Comparison of ENCODE assay signal across 12 cellular contexts in genomic region chr14:65206078-65206447, GRCh38.
DNase-seq lines count a peak whose midpoint lies in the region; ATAC-seq and TF ChIP-seq lines count a peak whose summit lies in the region.
"Had no signal": no experiment of that assay in that cellular context is flagged by ENCODE, and none has a peak within 500 bp of the region (broad histone marks: within the 10 kb centered on the region; RNA-seq: fewer than 3 reads in every experiment).

No MANE protein-coding gene starts in this region.

- peak overlapping the region; percentile 41 for H3K4me3 ChIP-seq in Loucy (ENCODE audit: low read length, poor library complexity, severe bottlenecking)
- H3K4me3 ChIP-seq: lower lobe of right lung, stomach had no signal

- CTCF ChIA-PET in activated naive CD4-positive, alpha-beta T cell treated with anti-CD3 and anti-CD28 coated beads for 36 hours (lab: Charles Lee): interaction anchor here (0.6 to 1.5 kb wide), 4 partner anchors 16 to 1406 kb away, joined by 3 to 4 read pairs (median 4); partner anchors contain the start of gene FUT8

- H2AFZ ChIP-seq in Loucy (ENCODE audit: low read length): peak overlapping the region; percentile 77

- intact Hi-C loops in activated naive CD4-positive, alpha-beta T cell treated with anti-CD3 and anti-CD28 coated beads for 36 hours (cut with micrococcal nuclease): loop anchor here (1.0 to 5.0 kb wide), 16 partner anchors 26 to 1929 kb away; partner anchors contain the start of genes FNTB, FUT8 and MAX

- peak overlapping the region; percentile 60 for H3K4me2 ChIP-seq in Loucy (ENCODE audit: low read depth, low read length, poor library complexity, severe bottlenecking)

- peak overlapping the region; percentile 24 for H3K4me3 Mint-ChIP-seq in activated naive CD4-positive, alpha-beta T cell treated with anti-CD3 and anti-CD28 coated beads for 36 hours
- H3K4me3 Mint-ChIP-seq in activated naive CD8-positive, alpha-beta T cell treated with anti-CD3 and anti-CD28 coated beads, Interleukin-2, amount 10 ng/mL, durations not matched to agents 7 days and 5 days: peak overlapping the region; percentile 58
- peak overlapping the region; percentile 66 to 75 for H3K4me3 Mint-ChIP-seq in stimulated activated naive B cell treated with anti-CD40 and anti-IgM and Interleukin-4, amounts not matched to agents 10 μg/mL and 1 μg/mL and 100 μg/mL, for 72 hours

- H3K36me3 ChIP-seq in Loucy (ENCODE audit: insufficient read depth, low read length): no peaks in the 10 kb centered on the region
- H3K36me3 ChIP-seq: lower lobe of right lung, neutrophil, stomach had no signal

- peak overlapping the region; percentile 66 for H3K9ac ChIP-seq in Loucy (ENCODE audit: low read depth, low read length, poor library complexity, severe bottlenecking)

- no peaks in the 10 kb centered on the region for H3K9me2 ChIP-seq in Loucy (replicated peaks; ENCODE audit: low read depth, low read length)

- no peaks in the 10 kb centered on the region for H3K79me2 ChIP-seq in Loucy (ENCODE audit: insufficient read depth, low read length)

- no peaks in the 10 kb centered on the region for H3K9me3 ChIP-seq in Loucy (ENCODE audit: insufficient read depth, low read depth, low read length)
- H3K9me3 ChIP-seq: lower lobe of right lung, neutrophil, stomach had no signal

- H3K27me3 ChIP-seq in Loucy (ENCODE audit: insufficient read depth, low read length, poor library complexity, severe bottlenecking): no peaks in the 10 kb centered on the region
- H3K27me3 ChIP-seq: neutrophil, stomach had no signal

- H4K20me1 ChIP-seq in Loucy (ENCODE audit: insufficient read depth, low read length, poor library complexity, severe bottlenecking): no peaks in the 10 kb centered on the region

- H3K27ac Mint-ChIP-seq in activated naive CD4-positive, alpha-beta T cell treated with anti-CD3 and anti-CD28 coated beads for 36 hours: peak overlapping the region; percentile 81
- H3K27ac Mint-ChIP-seq in activated naive CD8-positive, alpha-beta T cell treated with anti-CD3 and anti-CD28 coated beads, Interleukin-2, amount 10 ng/mL, durations not matched to agents 7 days and 5 days: peak overlapping the region; percentile 87
- H3K27ac Mint-ChIP-seq in stimulated activated naive B cell treated with anti-CD40 and anti-IgM and Interleukin-4, amounts not matched to agents 10 μg/mL and 1 μg/mL and 100 μg/mL, for 72 hours: peak overlapping the region; percentile 66

- DNase-seq in activated naive CD4-positive, alpha-beta T cell treated with anti-CD3 and anti-CD28 coated beads for 36 hours: no peak
- no peak for DNase-seq in activated naive CD4-positive, alpha-beta T cell (lab: John Stamatoyannopoulos, UW)
- DNase-seq in activated naive CD8-positive, alpha-beta T cell treated with anti-CD3 and anti-CD28 coated beads, Interleukin-2, amount 10 ng/mL, durations not matched to agents 7 days and 5 days: no peak
- no peak for DNase-seq in stimulated activated naive B cell treated with anti-CD40 and anti-IgM and Interleukin-4, amounts not matched to agents 10 μg/mL and 1 μg/mL and 100 μg/mL, for 72 hours
- no peak for DNase-seq in ecto neural progenitor cell (ENCODE audit: low spot score)
- DNase-seq: cerebellar nuclear complex, lower lobe of right lung, stomach had no signal

- POLR2A ChIA-PET in activated naive CD8-positive, alpha-beta T cell treated with anti-CD3 and anti-CD28 coated beads, Interleukin-2, amount 10 ng/mL, durations not matched to agents 7 days and 5 days (lab: Charles Lee): interaction anchor here (0.6 to 1.6 kb wide), 3 partner anchors 81 to 888 kb away, joined by 3 to 5 read pairs (median 3); no protein-coding TSS in a partner anchor

- peaks cover 11% of the 10 kb centered on the region; the same call in 1 of the 2 replicates for H3F3A ChIP-seq in Loucy (ENCODE audit: low read depth)

- peaks cover 4% of the 10 kb centered on the region for H3K9me3 Mint-ChIP-seq in activated naive CD4-positive, alpha-beta T cell treated with anti-CD3 and anti-CD28 coated beads for 36 hours
- H3K9me3 Mint-ChIP-seq in activated naive CD8-positive, alpha-beta T cell treated with anti-CD3 and anti-CD28 coated beads, Interleukin-2, amount 10 ng/mL, durations not matched to agents 7 days and 5 days: peaks cover 2% of the 10 kb centered on the region
- no peaks in the 10 kb centered on the region for H3K9me3 Mint-ChIP-seq in stimulated activated naive B cell treated with anti-CD40 and anti-IgM and Interleukin-4, amounts not matched to agents 10 μg/mL and 1 μg/mL and 100 μg/mL, for 72 hours

- ATAC-seq in activated naive CD8-positive, alpha-beta T cell treated with anti-CD3 and anti-CD28 coated beads, Interleukin-2, amount 10 ng/mL, durations not matched to agents 7 days and 5 days (ENCODE audit: low read depth): no peak
- no peak for ATAC-seq in stimulated activated naive B cell treated with anti-CD40 and anti-IgM and Interleukin-4, amounts not matched to agents 10 μg/mL and 1 μg/mL and 100 μg/mL, for 72 hours (replicated peaks)
- ATAC-seq in GM18498 (IDR thresholded peaks at IDR 0.05; ENCODE audit: unreplicated experiment) (no peak), GM21825 (IDR thresholded peaks at IDR 0.05; ENCODE audit: unreplicated experiment) (no peak)

- peaks cover 62% of the 10 kb centered on the region for H3K4me1 ChIP-seq in Loucy (ENCODE audit: insufficient read depth, low read length, poor library complexity, severe bottlenecking)

- peaks cover 2% of the 10 kb centered on the region for H3K36me3 Mint-ChIP-seq in activated naive CD4-positive, alpha-beta T cell treated with anti-CD3 and anti-CD28 coated beads for 36 hours (ENCODE audit: low read depth)
- peaks cover 4% of the 10 kb centered on the region for H3K36me3 Mint-ChIP-seq in activated naive CD8-positive, alpha-beta T cell treated with anti-CD3 and anti-CD28 coated beads, Interleukin-2, amount 10 ng/mL, durations not matched to agents 7 days and 5 days
- peaks cover 0 to 3% of the 10 kb centered on the region in 2 donors for H3K36me3 Mint-ChIP-seq in stimulated activated naive B cell treated with anti-CD40 and anti-IgM and Interleukin-4, amounts not matched to agents 10 μg/mL and 1 μg/mL and 100 μg/mL, for 72 hours

- H3K4me1 Mint-ChIP-seq in activated naive CD4-positive, alpha-beta T cell treated with anti-CD3 and anti-CD28 coated beads for 36 hours (ENCODE audit: low read depth): peaks cover 57% of the 10 kb centered on the region
- H3K4me1 Mint-ChIP-seq in activated naive CD8-positive, alpha-beta T cell treated with anti-CD3 and anti-CD28 coated beads, Interleukin-2, amount 10 ng/mL, durations not matched to agents 7 days and 5 days: peaks cover 52% of the 10 kb centered on the region
- peaks cover 53 to 84% of the 10 kb centered on the region in 2 donors for H3K4me1 Mint-ChIP-seq in stimulated activated naive B cell treated with anti-CD40 and anti-IgM and Interleukin-4, amounts not matched to agents 10 μg/mL and 1 μg/mL and 100 μg/mL, for 72 hours

- H3K27me3 Mint-ChIP-seq in activated naive CD4-positive, alpha-beta T cell treated with anti-CD3 and anti-CD28 coated beads for 36 hours (ENCODE audit: low read depth): peaks cover 3% of the 10 kb centered on the region
- no peaks in the 10 kb centered on the region for H3K27me3 Mint-ChIP-seq in activated naive CD8-positive, alpha-beta T cell treated with anti-CD3 and anti-CD28 coated beads, Interleukin-2, amount 10 ng/mL, durations not matched to agents 7 days and 5 days
- no peaks in the 10 kb centered on the region for H3K27me3 Mint-ChIP-seq in stimulated activated naive B cell treated with anti-CD40 and anti-IgM and Interleukin-4, amounts not matched to agents 10 μg/mL and 1 μg/mL and 100 μg/mL, for 72 hours

- TF ChIP-seq CTCF in Loucy (conservative IDR thresholded peaks at IDR 0.05; ENCODE audit: low read length): no peak
